ENCODE assay signal across 19 cellular contexts in the genomic region with DNA sequence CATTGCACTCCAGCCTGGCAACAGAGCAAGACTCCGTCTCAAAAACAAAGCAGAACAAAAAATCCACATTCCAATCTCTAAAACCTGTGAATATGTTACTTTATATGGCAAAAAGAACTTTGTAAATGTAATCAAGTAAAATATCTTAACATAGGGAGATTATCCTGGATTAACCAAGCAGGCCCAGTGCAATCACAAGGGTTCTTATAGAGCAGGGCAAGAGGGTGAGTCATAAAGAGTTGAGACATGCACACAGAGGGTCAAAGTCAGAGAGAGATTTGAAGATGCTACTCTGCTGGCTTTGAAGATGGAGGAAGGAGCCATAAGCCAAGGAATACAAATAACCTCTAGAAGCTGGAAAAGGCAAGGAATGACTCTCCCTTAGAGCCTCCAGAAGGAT.
DNase-seq lines count a peak whose midpoint lies in the region; TF ChIP-seq lines count a peak whose summit lies in the region.
"Had no signal": no experiment of that assay in that cellular context is flagged by ENCODE, and none has a peak within 500 bp of the region (broad histone marks: within the 10 kb centered on the region; RNA-seq: fewer than 3 reads in every experiment).

No MANE protein-coding gene starts in this region.

- no peaks in the 10 kb centered on the region for H3K36me3 Mint-ChIP-seq in MCF 10A (ENCODE audit: insufficient read depth, unreplicated experiment)
- H3K36me3 Mint-ChIP-seq: CD8-positive, alpha-beta T cell had no signal

- H2AFZ ChIP-seq in mammary epithelial cell (ENCODE audit: low read depth, low read length), result no peak overlapping the region

- TF ChIP-seq CTCF in MCF 10A (IDR thresholded peaks at IDR 0.05; ENCODE audit: unreplicated experiment) (no peak), mammary epithelial cell (conservative IDR thresholded peaks at IDR 0.05 in 1 of 2, IDR thresholded peaks at IDR 0.05 in 1 of 2; ENCODE audit: extremely low read depth in 1 of 2, insufficient read depth in 1 of 2, low read depth in 1 of 2, low read length in 2 of 2) (no peak), epithelial cell of esophagus (IDR thresholded peaks at IDR 0.05; ENCODE audit: insufficient read depth, low read depth, low read length, missing control alignments) (no peak)

- H3K4me3 ChIP-seq in mammary epithelial cell (replicated peaks in 1 of 3; ENCODE audit: insufficient read depth in 1 of 3, low read depth in 2 of 3, low read length in 3 of 3), result no peak overlapping the region
- H3K4me3 ChIP-seq in epithelial cell of esophagus (ENCODE audit: low read length), result no peak overlapping the region
- H3K4me3 ChIP-seq: A549, BLaER1, SJSA1 had no signal

- in situ Hi-C loops in mammary epithelial cell (cut with MboI; ENCODE audit: low sequenced_read_pairs in 2 of 2), result no loop called here

- no peaks in the 10 kb centered on the region for H3K4me1 Mint-ChIP-seq in MCF 10A (ENCODE audit: insufficient read depth, unreplicated experiment)

- WGBS in mammary epithelial cell (ENCODE audit: low coverage, missing lambda C conversion rate), result 75% methylated on average over 1 of the region's 1 CpG

- no peaks in the 10 kb centered on the region for H3K36me3 ChIP-seq in mammary epithelial cell (ENCODE audit: insufficient read depth, low read length)
- H3K36me3 ChIP-seq: BLaER1, SJSA1 had no signal

- BruUV-seq in MCF 10A (replicated peaks; lab: Mats Ljungman, UMichigan) (no TSS peak), mammary epithelial cell (replicated peaks; lab: Mats Ljungman, UMichigan) (no TSS peak)

- no peak overlapping the region for H3K4me2 ChIP-seq in mammary epithelial cell (ENCODE audit: insufficient read depth, low read depth, low read length)
- H3K4me2 ChIP-seq: A549, BLaER1 had no signal

- H3K9me3 Mint-ChIP-seq in MCF 10A (ENCODE audit: unreplicated experiment), result no peaks in the 10 kb centered on the region
- H3K9me3 Mint-ChIP-seq: CD8-positive, alpha-beta T cell; HFFc6 had no signal

- CTCF ChIA-PET in MCF 10A (lab: Yijun Ruan, JAX), result no interaction called here
- CTCF ChIA-PET in mammary epithelial cell (lab: Charles Lee; ENCODE audit: low non-redundant PET), result no interaction called here

- H3K9me3 ChIP-seq in mammary epithelial cell (replicated peaks; ENCODE audit: insufficient read depth, low read length), result no peaks in the 10 kb centered on the region
- H3K9me3 ChIP-seq: A549, SJSA1 had no signal

- H3K9ac ChIP-seq in mammary epithelial cell (ENCODE audit: insufficient read depth, low read length), result no peak overlapping the region
- H3K9ac ChIP-seq: BLaER1 had no signal

- no peak overlapping the region for H3K27ac ChIP-seq in mammary epithelial cell (ENCODE audit: insufficient read depth, low read depth, low read length)
- H3K27ac ChIP-seq: A549, BLaER1, SJSA1 had no signal

- POLR2A ChIA-PET in MCF 10A (lab: Yijun Ruan, JAX), result no interaction called here

- H3K27me3 Mint-ChIP-seq in MCF 10A (ENCODE audit: insufficient read depth, unreplicated experiment), result no peaks in the 10 kb centered on the region

- no peaks in the 10 kb centered on the region for H4K20me1 ChIP-seq in mammary epithelial cell (ENCODE audit: insufficient read depth, low read length)
- H4K20me1 ChIP-seq: BLaER1 had no signal

- no peak overlapping the region for H3K27ac Mint-ChIP-seq in MCF 10A (ENCODE audit: low read depth, unreplicated experiment)
- H3K27ac Mint-ChIP-seq: CD8-positive, alpha-beta T cell; HFFc6 had no signal

- no peaks in the 10 kb centered on the region for H3K79me2 ChIP-seq in mammary epithelial cell (ENCODE audit: insufficient read depth, low read length)

- no peaks in the 10 kb centered on the region for H3K4me1 ChIP-seq in mammary epithelial cell (ENCODE audit: insufficient read depth, low read length)
- H3K4me1 ChIP-seq: A549, SJSA1 had no signal

- peaks cover 5% of the 10 kb centered on the region for H3K27me3 ChIP-seq in mammary epithelial cell (ENCODE audit: insufficient read depth, low read length)
- H3K27me3 ChIP-seq: BLaER1, SJSA1 had no signal

- dilution Hi-C loops in mammary epithelial cell (cut with HindIII; ENCODE audit: low sequenced_read_pairs), result no loop called here

- intact Hi-C loops in MCF 10A (cut with micrococcal nuclease) (no loop called here), mammary epithelial cell (cut with micrococcal nuclease) (no loop called here)

- DNase-seq in MCF 10A (ENCODE audit: unreplicated experiment) (peak; percentile 22), mammary epithelial cell (no peak), epithelial cell of esophagus (ENCODE audit: low read depth) (peak; percentile 41), iris pigment epithelial cell (ENCODE audit: low read depth) (peak; percentile 54), NCI-H446 treated with DMSO at 0.1 percent for 48 hours (lab: John Stamatoyannopoulos, UW) (no peak), AML-193 (lab: John Stamatoyannopoulos, UW) (no peak)
- no peak for DNase-seq in activated CD4-positive, alpha-beta T cell treated with anti-CD3 and anti-CD28 coated beads for 1 hour
- DNase-seq: CD8-positive, alpha-beta T cell; DMS53; HFFc6; KBM-7; NCI-H1048; NCI-H1436; NCI-H1930; NCI-H226; NCI-H526 had no signal

- H3K4me3 Mint-ChIP-seq in MCF 10A (ENCODE audit: unreplicated experiment), result no peak overlapping the region
- H3K4me3 Mint-ChIP-seq: CD8-positive, alpha-beta T cell had no signal

Comparison
In these comparisons a context has a peak if more than half of its experiments do, and no peak if none do; other contexts are left out.
1. DNase-seq: peak in MCF 10A (single experiment), epithelial cell of esophagus (single experiment) and iris pigment epithelial cell (single experiment); none in mammary epithelial cell (single experiment), NCI-H446 treated with DMSO at 0.1 percent for 48 hours (single experiment), AML-193 (0 of 2) and activated CD4-positive, alpha-beta T cell treated with anti-CD3 and anti-CD28 coated beads for 1 hour (single experiment).